In the genomic region with DNA sequence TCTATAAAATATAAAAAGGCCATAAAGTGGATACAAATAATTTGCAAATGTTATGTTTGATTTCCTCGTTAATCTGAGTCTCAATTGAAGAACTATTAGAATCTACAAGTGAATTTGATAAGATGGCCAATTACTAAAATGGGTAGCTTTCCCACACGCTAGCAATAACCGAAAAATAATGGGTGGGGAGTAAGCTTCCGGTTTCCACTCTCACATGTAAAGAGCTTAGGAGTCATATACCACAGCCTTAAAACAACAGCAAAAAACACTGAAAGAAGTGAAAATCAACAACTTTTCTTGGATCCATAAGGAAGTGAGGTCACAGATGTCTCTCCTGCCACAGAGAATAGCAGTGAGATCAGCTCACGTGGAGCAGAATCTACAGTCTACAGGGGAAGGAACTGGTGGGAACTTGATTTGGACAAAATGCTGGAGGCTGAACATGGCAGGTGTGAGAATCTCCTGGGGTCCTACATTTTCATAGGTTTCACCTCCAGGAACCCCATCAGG, we compare ENCODE assay signal across 1 cellular context.
TF ChIP-seq lines count a peak whose summit lies in the region.

No MANE protein-coding gene starts in this region.

TF ChIP-seq in WTC11, 78 proteins besides CTCF, POLR2A, EP300 and RAD21 (continued from another document):
- TF ChIP-seq, protein P1, sequence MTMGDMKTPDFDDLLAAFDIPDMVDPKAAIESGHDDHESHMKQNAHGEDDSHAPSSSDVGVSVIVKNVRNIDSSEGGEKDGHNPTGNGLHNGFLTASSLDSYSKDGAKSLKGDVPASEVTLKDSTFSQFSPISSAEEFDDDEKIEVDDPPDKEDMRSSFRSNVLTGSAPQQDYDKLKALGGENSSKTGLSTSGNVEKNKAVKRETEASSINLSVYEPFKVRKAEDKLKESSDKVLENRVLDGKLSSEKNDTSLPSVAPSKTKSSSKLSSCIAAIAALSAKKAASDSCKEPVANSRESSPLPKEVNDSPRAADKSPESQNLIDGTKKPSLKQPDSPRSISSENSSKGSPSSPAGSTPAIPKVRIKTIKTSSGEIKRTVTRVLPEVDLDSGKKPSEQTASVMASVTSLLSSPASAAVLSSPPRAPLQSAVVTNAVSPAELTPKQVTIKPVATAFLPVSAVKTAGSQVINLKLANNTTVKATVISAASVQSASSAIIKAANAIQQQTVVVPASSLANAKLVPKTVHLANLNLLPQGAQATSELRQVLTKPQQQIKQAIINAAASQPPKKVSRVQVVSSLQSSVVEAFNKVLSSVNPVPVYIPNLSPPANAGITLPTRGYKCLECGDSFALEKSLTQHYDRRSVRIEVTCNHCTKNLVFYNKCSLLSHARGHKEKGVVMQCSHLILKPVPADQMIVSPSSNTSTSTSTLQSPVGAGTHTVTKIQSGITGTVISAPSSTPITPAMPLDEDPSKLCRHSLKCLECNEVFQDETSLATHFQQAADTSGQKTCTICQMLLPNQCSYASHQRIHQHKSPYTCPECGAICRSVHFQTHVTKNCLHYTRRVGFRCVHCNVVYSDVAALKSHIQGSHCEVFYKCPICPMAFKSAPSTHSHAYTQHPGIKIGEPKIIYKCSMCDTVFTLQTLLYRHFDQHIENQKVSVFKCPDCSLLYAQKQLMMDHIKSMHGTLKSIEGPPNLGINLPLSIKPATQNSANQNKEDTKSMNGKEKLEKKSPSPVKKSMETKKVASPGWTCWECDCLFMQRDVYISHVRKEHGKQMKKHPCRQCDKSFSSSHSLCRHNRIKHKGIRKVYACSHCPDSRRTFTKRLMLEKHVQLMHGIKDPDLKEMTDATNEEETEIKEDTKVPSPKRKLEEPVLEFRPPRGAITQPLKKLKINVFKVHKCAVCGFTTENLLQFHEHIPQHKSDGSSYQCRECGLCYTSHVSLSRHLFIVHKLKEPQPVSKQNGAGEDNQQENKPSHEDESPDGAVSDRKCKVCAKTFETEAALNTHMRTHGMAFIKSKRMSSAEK (CRISPR knock-in tag; IDR thresholded peaks at IDR 0.05; ENCODE audit: borderline replicate concordance) = no peak
TF ChIP-seq in WTC11: peak in this region for 0.
